29 cellular contexts compared by ENCODE assay signal in the genomic region with DNA sequence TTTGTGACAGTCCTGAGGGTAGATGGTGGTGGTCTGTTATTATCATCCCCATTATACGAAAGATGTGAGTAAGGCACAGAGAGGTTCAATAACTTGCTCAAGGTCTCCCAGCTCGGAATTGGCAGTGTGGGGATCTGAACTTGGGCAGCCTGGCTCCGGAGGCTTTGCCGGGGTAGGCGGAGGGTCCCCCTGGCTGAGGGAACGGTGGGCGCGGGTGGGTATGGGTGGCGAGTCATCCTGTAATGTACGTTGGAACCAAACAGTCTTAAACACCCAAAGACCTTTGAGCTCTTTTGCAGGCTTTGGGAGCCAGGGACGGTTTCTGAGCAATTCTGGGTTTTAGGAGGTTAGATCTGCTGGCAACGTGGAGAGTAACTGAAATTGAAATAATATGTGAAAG. TPM values are rescaled to one million over a fixed set of nuclear protein-coding genes. Genes with fewer than 3 reads are reported as not detected.
"Had no signal": no experiment of that assay in that cellular context is flagged by ENCODE, and none has a peak within 500 bp of the region (broad histone marks: within the 10 kb centered on the region; RNA-seq: fewer than 3 reads in every experiment).

No MANE protein-coding gene starts in this region.

- H3K27me3 ChIP-seq: colonic mucosa, dorsolateral prefrontal cortex, gastrocnemius medialis, gastroesophageal sphincter had no signal

- FAIRE-seq: colon, endometrium, endothelial cell of umbilical vein, frontal cortex had no signal

- H3K4me3 ChIP-seq: colonic mucosa, coronary artery, dorsolateral prefrontal cortex, esophagus muscularis mucosa, esophagus squamous epithelium, gastrocnemius medialis, gastroesophageal sphincter, heart left ventricle, heart right ventricle had no signal

- DNase-seq: colonic mucosa; cortex of kidney; dermis blood vessel endothelial cell; dorsolateral prefrontal cortex; effector CD4-positive, alpha-beta T cell; effector CD8-positive, alpha-beta T cell; effector memory CD4-positive, alpha-beta T cell; effector memory CD8-positive, alpha-beta T cell; endodermal cell; erythroblast; esophagus squamous epithelium; foreskin fibroblast; foreskin keratinocyte; foreskin melanocyte; gastrocnemius medialis; glutamatergic neuron; head of caudate nucleus; heart left ventricle; heart right ventricle had no signal

- H3K36me3 ChIP-seq: colonic mucosa, esophagus muscularis mucosa, esophagus squamous epithelium, gastrocnemius medialis, gastroesophageal sphincter, heart left ventricle, heart right ventricle had no signal

RNA-seq across cellular contexts. Expression of gene SLC24A4, which starts 16.5 kb away (rescaled TPM):
- total RNA-seq: epithelial cell of proximal tubule, fibroblast of lung, fibroblast of villous mesenchyme had no signal
